Comparison of ENCODE assay signal across 24 cellular contexts in genomic region chr14:22667881-22668280, GRCh38. TPM values are rescaled to one million over a fixed set of nuclear protein-coding genes. Genes with fewer than 3 reads are reported as not detected.
"Had no signal": no experiment of that assay in that cellular context is flagged by ENCODE, and none has a peak within 500 bp of the region (broad histone marks: within the 10 kb centered on the region; RNA-seq: fewer than 3 reads in every experiment).

No MANE protein-coding gene starts in this region.

- H3K27me3 ChIP-seq: body of pancreas, gastroesophageal sphincter, pancreas, upper lobe of right lung had no signal

- H3K9me3 ChIP-seq: body of pancreas, gastroesophageal sphincter, pancreas, upper lobe of right lung had no signal

- ATAC-seq: body of pancreas; esophagus mucosa; gastroesophageal sphincter; natural killer cell treated with Interleukin-12 subunit alpha and Interleukin-12 subunit beta and Interleukin-15 and Interleukin-18, amount 100 ng/mL, for 72 hours; sciatic nerve; upper lobe of right lung had no signal

- H3K4me3 ChIP-seq: body of pancreas, gastroesophageal sphincter, pancreas, smooth muscle cell, upper lobe of right lung had no signal

- H3K27ac ChIP-seq: body of pancreas, gastroesophageal sphincter, pancreas, upper lobe of right lung had no signal

- H3K36me3 ChIP-seq: gastroesophageal sphincter, pancreas, upper lobe of right lung had no signal

- H3K4me1 ChIP-seq: body of pancreas, gastroesophageal sphincter, pancreas, upper lobe of right lung had no signal

- DNase-seq: activated B cell treated with CpG ODN at 0.5 μM for 24 hours; activated CD4-positive, alpha-beta T cell treated with anti-CD3 and anti-CD28 coated beads for 36 hours; activated CD4-positive, alpha-beta T cell treated with anti-CD3 and anti-CD28 coated beads, Interleukin-2, amount 50 U/mL, for 4 hours; activated CD8-positive, alpha-beta memory T cell treated with anti-CD3 and anti-CD28 coated beads for 24 hours; activated CD8-positive, alpha-beta memory T cell treated with anti-CD3 and anti-CD28 coated beads, Interleukin-2, amount 50 U/mL, for 4 hours; activated effector memory CD4-positive, alpha-beta T cell treated with Interleukin-2 at 50 U/mL for 16 hours; activated naive CD4-positive, alpha-beta T cell treated with anti-CD3 and anti-CD28 coated beads, Interleukin-2, amount 10 ng/mL, durations not matched to agents 7 days and 5 days; activated T-cell treated with anti-CD3 and anti-CD28 coated beads, Interleukin-2, amount 50 U/mL, for 48 hours; body of pancreas; caudate nucleus; dermis blood vessel endothelial cell; effector memory CD4-positive, alpha-beta T cell; head of caudate nucleus; pancreas; stimulated activated CD4-positive, alpha-beta T cell treated with anti-CD3 and anti-CD28 coated beads, Interleukin-15, amount 100 ng/mL, for 24 hours; upper lobe of right lung had no signal

RNA-seq across cellular contexts. Expression of gene OR6J1, which starts 23.7 kb away (rescaled TPM):
- total RNA-seq: activated B cell treated with CpG ODN at 0.5 μM for 24 hours; activated CD4-positive, alpha-beta T cell treated with anti-CD3 and anti-CD28 coated beads for 36 hours; body of pancreas; dermis blood vessel endothelial cell; endothelial cell of umbilical vein; esophagus mucosa; liver; natural killer cell treated with Interleukin-12 subunit alpha and Interleukin-12 subunit beta and Interleukin-15 and Interleukin-18, amount 100 ng/mL, for 72 hours; pulmonary artery endothelial cell; sciatic nerve; smooth muscle cell; upper lobe of right lung had no signal
- polyA plus RNA-seq: endothelial cell of umbilical vein, liver, smooth muscle cell had no signal
